9 cellular contexts compared by ENCODE assay signal in genomic region chr1:198788561-198789064, GRCh38.
DNase-seq lines count a peak whose midpoint lies in the region; ATAC-seq and TF ChIP-seq lines count a peak whose summit lies in the region.
"Had no signal": no experiment of that assay in that cellular context is flagged by ENCODE, and none has a peak within 500 bp of the region (broad histone marks: within the 10 kb centered on the region; RNA-seq: fewer than 3 reads in every experiment).

No MANE protein-coding gene starts in this region.

- no peaks in the 10 kb centered on the region for H3K27me3 Mint-ChIP-seq in CD4-positive, CD25-positive, alpha-beta regulatory T cell
- no peaks in the 10 kb centered on the region for H3K27me3 Mint-ChIP-seq in T-helper 17 cell

- H3K27ac ChIP-seq in CD4-positive, CD25-positive, alpha-beta regulatory T cell (ENCODE audit: insufficient read depth, low read length, poor library complexity, severe bottlenecking), result no peak overlapping the region
- H3K27ac ChIP-seq in left lung, result peak overlapping the region in 1 of 2 donors; percentile 49
- H3K27ac ChIP-seq: heart right ventricle had no signal

- ATAC-seq in CD4-positive, CD25-positive, alpha-beta regulatory T cell (ENCODE audit: low read depth in 2 of 2), result peak; percentile 18 to 61
- ATAC-seq in GM19043 (IDR thresholded peaks at IDR 0.05; ENCODE audit: low read depth, unreplicated experiment) (peak; percentile 92), HG03196 (IDR thresholded peaks at IDR 0.05; ENCODE audit: unreplicated experiment) (peak; percentile 63), T-helper 17 cell (peak; percentile 49), left lung (peak; percentile 50)

- H3K36me3 ChIP-seq in CD4-positive, CD25-positive, alpha-beta regulatory T cell (ENCODE audit: control insufficient read depth, insufficient read depth, low read length), result no peaks in the 10 kb centered on the region
- H3K36me3 ChIP-seq in left lung, result no peaks in the 10 kb centered on the region
- H3K36me3 ChIP-seq: heart right ventricle had no signal

- H3K9me3 Mint-ChIP-seq in CD4-positive, CD25-positive, alpha-beta regulatory T cell, result peaks cover 0 to 4% (median 2%) of the 10 kb centered on the region in 7 donors

- no peaks in the 10 kb centered on the region for H3K9me3 ChIP-seq in CD4-positive, CD25-positive, alpha-beta regulatory T cell (ENCODE audit: control insufficient read depth in 2 of 2, low read length in 2 of 2)
- H3K9me3 ChIP-seq in T-helper 17 cell (ENCODE audit: control insufficient read depth, low read length, poor library complexity, severe bottlenecking) (no peaks in the 10 kb centered on the region), left lung (no peaks in the 10 kb centered on the region)
- H3K9me3 ChIP-seq: heart right ventricle had no signal

- H3K36me3 Mint-ChIP-seq in CD4-positive, CD25-positive, alpha-beta regulatory T cell, result no peaks in the 10 kb centered on the region
- H3K36me3 Mint-ChIP-seq in T-helper 17 cell (ENCODE audit: low read depth), result no peaks in the 10 kb centered on the region

- peak in 1 of 3 donors; percentile 13 for DNase-seq in CD4-positive, CD25-positive, alpha-beta regulatory T cell
- DNase-seq in T-helper 17 cell (no peak), left lung (no peak), HPDE6-E6E7 (ENCODE audit: extremely low spot score) (no peak)
- DNase-seq in activated CD4-positive, CD25-positive, alpha-beta regulatory T cell (lab: John Stamatoyannopoulos, UW), result no peak
- no peak for DNase-seq in activated CD4-positive, alpha-beta T cell treated with anti-CD3 and anti-CD28 coated beads for 1 hour
- DNase-seq: heart right ventricle had no signal

- H3K4me1 Mint-ChIP-seq in CD4-positive, CD25-positive, alpha-beta regulatory T cell, result peaks cover 0 to 3% (median 0%) of the 10 kb centered on the region in 4 donors
- no peaks in the 10 kb centered on the region for H3K4me1 Mint-ChIP-seq in T-helper 17 cell

- peak in 1 of 2 donors; percentile 18 for TF ChIP-seq CTCF in left lung (IDR thresholded peaks at IDR 0.05)

- H3K4me1 ChIP-seq in CD4-positive, CD25-positive, alpha-beta regulatory T cell (ENCODE audit: control insufficient read depth, insufficient read depth, low read length, poor library complexity, severe bottlenecking), result no peaks in the 10 kb centered on the region
- peaks cover 0 to 11% of the 10 kb centered on the region in 2 donors for H3K4me1 ChIP-seq in left lung

- no peak overlapping the region for H3K4me3 Mint-ChIP-seq in CD4-positive, CD25-positive, alpha-beta regulatory T cell
- no peak overlapping the region for H3K4me3 Mint-ChIP-seq in T-helper 17 cell

- H3K27me3 ChIP-seq in CD4-positive, CD25-positive, alpha-beta regulatory T cell (ENCODE audit: control insufficient read depth, insufficient read depth, low read length), result peaks cover 2% of the 10 kb centered on the region
- no peaks in the 10 kb centered on the region for H3K27me3 ChIP-seq in left lung
- H3K27me3 ChIP-seq: heart right ventricle had no signal

- H3K27ac Mint-ChIP-seq in CD4-positive, CD25-positive, alpha-beta regulatory T cell, result no peak overlapping the region
- no peak overlapping the region for H3K27ac Mint-ChIP-seq in T-helper 17 cell

- H3K4me3 ChIP-seq in CD4-positive, CD25-positive, alpha-beta regulatory T cell (ENCODE audit: low read depth, low read length), result no peak overlapping the region
- no peak overlapping the region for H3K4me3 ChIP-seq in left lung
- H3K4me3 ChIP-seq: heart right ventricle had no signal

- intact Hi-C loops in left lung (cut with DNase I), result no loop called here

Comparison
In these comparisons a context has a peak if more than half of its experiments do, and no peak if none do; other contexts are left out.
1. ATAC-seq: peak in every context shown above with its lines; median percentile 92 in GM19043; 63 in HG03196; 50 in left lung; 49 in T-helper 17 cell; 40 in CD4-positive, CD25-positive, alpha-beta regulatory T cell.